ENCODE assay signal across 1 cellular context in the genomic region with DNA sequence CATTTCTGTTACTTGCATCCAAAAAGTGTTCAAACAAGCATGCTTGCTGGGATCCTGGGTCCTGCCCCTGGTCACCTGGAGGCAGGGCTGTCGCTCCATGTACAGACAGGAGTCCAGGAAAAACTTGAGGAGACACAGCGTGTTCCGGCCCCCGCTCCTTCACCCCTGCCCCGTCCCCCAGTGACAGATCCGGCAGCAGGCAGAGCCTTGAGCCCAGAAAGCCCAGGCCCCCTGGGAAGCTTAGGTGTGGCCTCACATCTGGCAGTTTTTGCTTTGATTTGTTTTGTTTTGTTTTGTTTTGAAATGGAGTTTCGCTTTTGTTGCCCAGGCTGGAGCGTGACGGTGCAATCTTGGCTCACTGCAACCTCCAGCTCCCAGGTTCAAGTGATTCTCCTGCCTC.
TF ChIP-seq lines count a peak whose summit lies in the region.

No MANE protein-coding gene starts in this region.

TF ChIP-seq in GM12891, 5 proteins besides CTCF, POLR2A, EP300 and RAD21:
- TF ChIP-seq POLR2AphosphoS5 (IDR thresholded peaks at IDR 0.05; ENCODE audit: low read depth, low read length) (no peak), POU2F2 (IDR thresholded peaks at IDR 0.05; ENCODE audit: low read depth, low read length) (no peak), SPI1 (IDR thresholded peaks at IDR 0.05; ENCODE audit: low read depth, low read length) (no peak), TAF1 (IDR thresholded peaks at IDR 0.05; ENCODE audit: low read depth, low read length) (no peak), PAX5 (IDR thresholded peaks at IDR 0.05; ENCODE audit: insufficient read depth, low read length, severe bottlenecking) (no peak)
